In genomic region chr10:11680496-11680895, GRCh38 we compare ENCODE assay signal across 25 cellular contexts.
"Had no signal": no experiment of that assay in that cellular context is flagged by ENCODE, and none has a peak within 500 bp of the region (broad histone marks: within the 10 kb centered on the region; RNA-seq: fewer than 3 reads in every experiment).

No MANE protein-coding gene starts in this region.

- H3K27ac ChIP-seq: ascending aorta, body of pancreas, VCaP had no signal

- H3K9me3 Mint-ChIP-seq: activated CD8-positive, alpha-beta T cell treated with anti-CD3 and anti-CD28 coated beads for 36 hours; activated naive CD4-positive, alpha-beta T cell treated with anti-CD3 and anti-CD28 coated beads, Interleukin-2, amount 50 U/mL, for 24 hours; T-cell had no signal

- H3K4me3 ChIP-seq: ascending aorta, body of pancreas had no signal

- DNase-seq: activated CD4-positive, alpha-beta T cell treated with anti-CD3 and anti-CD28 coated beads for 36 hours; activated CD8-positive, alpha-beta memory T cell treated with anti-CD3 and anti-CD28 coated beads, Interleukin-2, amount 50 U/mL, for 48 hours; activated CD8-positive, alpha-beta T cell treated with anti-CD3 and anti-CD28 coated beads for 36 hours; activated effector memory CD4-positive, alpha-beta T cell treated with Interleukin-2 at 50 U/mL for 16 hours; activated naive CD4-positive, alpha-beta T cell; activated T-cell treated with anti-CD3 and anti-CD28 coated beads, Interleukin-2, amount 50 U/mL, for 1 hour; amniotic stem cell; body of pancreas; central memory CD4-positive, alpha-beta T cell; KG1; MV-4-11; NCI-H1092 treated with DMSO at 0.1 percent for 48 hours; NCI-H1417 treated with DMSO at 0.1 percent for 48 hours; NCI-H1694; NCI-H2029; NCI-H2107; NCI-H345; NCI-H510A; NK-92 treated with Interleukin-12 subunit alpha and Interleukin-12 subunit beta, amount 100 ng/mL, for 24 hours; PC-3; SHP77 treated with DMSO at 0.1 percent for 48 hours; T-cell had no signal

- H3K4me3 Mint-ChIP-seq: activated CD4-positive, alpha-beta T cell treated with anti-CD3 and anti-CD28 coated beads for 36 hours; activated CD8-positive, alpha-beta T cell treated with anti-CD3 and anti-CD28 coated beads for 36 hours; activated naive CD4-positive, alpha-beta T cell treated with anti-CD3 and anti-CD28 coated beads, Interleukin-2, amount 50 U/mL, for 24 hours; T-cell had no signal

- H3K27me3 Mint-ChIP-seq: activated naive CD4-positive, alpha-beta T cell treated with anti-CD3 and anti-CD28 coated beads, Interleukin-2, amount 50 U/mL, for 24 hours had no signal

- ATAC-seq: activated CD4-positive, alpha-beta T cell treated with anti-CD3 and anti-CD28 coated beads for 36 hours; activated CD8-positive, alpha-beta T cell treated with anti-CD3 and anti-CD28 coated beads for 36 hours; body of pancreas; PC-3; T-cell had no signal

- H3K36me3 ChIP-seq: ascending aorta had no signal

- H3K9me3 ChIP-seq: ascending aorta, body of pancreas had no signal

- H3K27me3 ChIP-seq: ascending aorta, body of pancreas had no signal

- H3K27ac Mint-ChIP-seq: activated CD4-positive, alpha-beta T cell treated with anti-CD3 and anti-CD28 coated beads for 36 hours; activated CD8-positive, alpha-beta T cell treated with anti-CD3 and anti-CD28 coated beads for 36 hours; activated naive CD4-positive, alpha-beta T cell treated with anti-CD3 and anti-CD28 coated beads, Interleukin-2, amount 50 U/mL, for 24 hours had no signal

- H3K4me1 ChIP-seq: body of pancreas had no signal

- H3K36me3 Mint-ChIP-seq: activated naive CD4-positive, alpha-beta T cell treated with anti-CD3 and anti-CD28 coated beads, Interleukin-2, amount 50 U/mL, for 24 hours; T-cell had no signal
